Comparison of ENCODE assay signal across 9 cellular contexts in the genomic region with DNA sequence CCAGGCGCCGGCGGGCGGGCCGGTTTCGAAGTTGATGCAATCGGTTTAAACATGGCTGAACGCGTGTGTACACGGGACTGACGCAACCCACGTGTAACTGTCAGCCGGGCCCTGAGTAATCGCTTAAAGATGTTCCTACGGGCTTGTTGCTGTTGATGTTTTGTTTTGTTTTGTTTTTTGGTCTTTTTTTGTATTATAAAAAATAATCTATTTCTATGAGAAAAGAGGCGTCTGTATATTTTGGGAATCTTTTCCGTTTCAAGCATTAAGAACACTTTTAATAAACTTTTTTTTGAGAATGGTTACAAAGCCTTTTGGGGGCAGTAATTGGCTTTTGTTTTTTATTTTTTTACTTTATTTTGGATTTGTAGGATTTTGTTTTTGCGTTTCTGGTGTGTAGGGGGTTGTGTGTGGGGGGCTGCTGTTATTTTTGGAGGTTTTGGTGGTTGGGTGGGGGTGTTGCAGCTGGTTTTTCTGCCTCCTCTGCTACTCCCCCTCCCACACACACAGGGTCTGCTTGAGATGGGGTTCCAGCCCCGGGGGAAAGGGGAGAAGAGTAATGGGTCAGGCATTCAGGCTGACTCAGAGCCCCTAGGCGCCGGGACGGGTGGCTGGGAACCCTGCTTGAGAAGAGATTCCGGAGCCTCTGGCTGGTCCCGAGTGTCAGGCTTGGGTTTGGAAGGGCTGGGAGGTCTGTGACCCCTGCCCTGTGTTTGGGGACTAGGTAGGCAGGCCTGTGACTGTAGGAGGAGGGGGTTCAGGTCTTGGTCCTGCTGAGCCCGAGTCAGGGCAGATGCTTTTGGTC. TPM values are rescaled to one million over a fixed set of nuclear protein-coding genes. Genes with fewer than 3 reads are reported as not detected.
A peak's percentile ranks its signal among the peaks of the same experiment; 100 is the strongest.
DNase-seq lines count a peak whose midpoint lies in the region; ATAC-seq, FAIRE-seq and TF ChIP-seq lines count a peak whose summit lies in the region.
"Had no signal": no experiment of that assay in that cellular context is flagged by ENCODE, and none has a peak within 500 bp of the region (broad histone marks: within the 10 kb centered on the region; RNA-seq: fewer than 3 reads in every experiment).

No MANE protein-coding gene starts in this region.

- peak in 1 of 2 experiments; percentile 82; a peak in 3 of 4 replicates for TF ChIP-seq EP300 in HepG2 (IDR thresholded peaks at IDR 0.05; ENCODE audit: low read depth in 2 of 2, low read length in 2 of 2)
- peak; percentile 77; the same call in 1 of the 2 replicates for TF ChIP-seq EP300 in HepG2 (CRISPR knock-in tag; IDR thresholded peaks at IDR 0.05; ENCODE audit: borderline replicate concordance)

- H3K4me3 ChIP-seq in coronary artery = peak overlapping the region; percentile 89
- H3K4me3 ChIP-seq in HepG2 (replicated peaks in 1 of 3; ENCODE audit: insufficient read depth in 1 of 3, low read depth in 2 of 3, low read length in 3 of 3) = peak overlapping the region; percentile 80 to 99 (median 95)

- H4K20me1 ChIP-seq in HepG2 (ENCODE audit: insufficient read depth, low read length) = peaks cover 35% of the 10 kb centered on the region

- peak overlapping the region; percentile 100 for H3K4me2 ChIP-seq in HepG2 (ENCODE audit: low read depth, low read length)

- DNase-seq in DMS 273 treated with DMSO at 0.1 percent for 48 hours (lab: John Stamatoyannopoulos, UW) = peak; percentile 58
- DNase-seq in NCI-H446 (lab: John Stamatoyannopoulos, UW) = peak; percentile 79 to 87
- peak; percentile 91 for DNase-seq in activated CD4-positive, alpha-beta T cell treated with anti-CD3 and anti-CD28 coated beads for 48 hours
- DNase-seq in coronary artery (ENCODE audit: low spot score) = peak; percentile 90
- DNase-seq in HepG2 (ENCODE audit: low spot score) = peak; percentile 92
- DNase-seq in stimulated activated CD4-positive, alpha-beta T cell treated with anti-CD3 and anti-CD28 coated beads, Interleukin-4, amount 100 ng/mL, for 4 hours = peak; percentile 76 to 87

- peaks cover 1 to 14% of the 10 kb centered on the region in 2 experiments; a peak in 2 of 5 replicates for H3K36me3 ChIP-seq in HepG2 (replicated peaks in 1 of 2; ENCODE audit: control insufficient read depth in 1 of 2, insufficient read depth in 2 of 2, low read length in 2 of 2)

- intact Hi-C loops in HepG2 (cut with micrococcal nuclease; ENCODE audit: unreplicated experiment) = loop anchor here (5.0 to 10.0 kb wide), 2 partner anchors 52 to 205 kb away; no protein-coding TSS in a partner anchor

- TSS peak; percentile 59 for BruUV-seq in HepG2 (replicated peaks; lab: Mats Ljungman, UMichigan)

- CTCF ChIA-PET in HepG2 (lab: Yijun Ruan, JAX; ENCODE audit: low intra/inter-chr PET ratio, low total read pairs) = no interaction called here

- in situ Hi-C loops in HepG2 (cut with HindIII; ENCODE audit: extremely low pct_ligation_motif_present, low pct_unique_long_range_greater_than_20kb) = loop anchor here (5.0 kb wide), 1 partner anchor 80 kb away; no protein-coding TSS in a partner anchor

- H3K4me1 ChIP-seq in HepG2 (ENCODE audit: insufficient read depth, low read length) = peaks cover 64% of the 10 kb centered on the region

- no peak overlapping the region for H2AFZ ChIP-seq in HepG2 (ENCODE audit: low read length)

- peak; percentile 28 for FAIRE-seq in HepG2 (lab: Jason Lieb, UNC)
- FAIRE-seq: colon had no signal

- H3K27ac ChIP-seq in coronary artery = peak overlapping the region; percentile 99
- H3K27ac ChIP-seq in HepG2 (ENCODE audit: extremely low read length, insufficient read depth, low read length) = peak overlapping the region; percentile 79

- no peak for TF ChIP-seq POLR2A in HepG2 (IDR thresholded peaks at IDR 0.05; ENCODE audit: insufficient read depth in 1 of 2, low read depth in 2 of 2, low read length in 2 of 2)

- H3K27me3 ChIP-seq in HepG2 (ENCODE audit: control insufficient read depth in 1 of 2, insufficient read depth in 2 of 2, low read length in 2 of 2) = no peaks in the 10 kb centered on the region; a peak in 2 of 5 replicates

- no peak for TF ChIP-seq CTCF in coronary artery (IDR thresholded peaks at IDR 0.05)
- no peak for TF ChIP-seq CTCF in HepG2 (CRISPR knock-in tag; IDR thresholded peaks at IDR 0.05)

- peak overlapping the region; percentile 97 for H3K9ac ChIP-seq in HepG2 (ENCODE audit: insufficient read depth, low read depth, low read length)

- ATAC-seq in HG02938 (IDR thresholded peaks at IDR 0.05; ENCODE audit: unreplicated experiment) (peak; percentile 44), HepG2 (no peak), HG03025 (IDR thresholded peaks at IDR 0.05; ENCODE audit: low FRiP score, unreplicated experiment) (no peak)

- no peaks in the 10 kb centered on the region for H3K9me3 ChIP-seq in HepG2 (ENCODE audit: low read length)

- WGBS in HepG2 (ENCODE audit: low lambda C conversion rate) = 2% methylated on average over 25 of the region's 25 CpGs

- TF ChIP-seq RAD21 in HepG2 (CRISPR knock-in tag; IDR thresholded peaks at IDR 0.05) = peak; percentile 12; the same call in 1 of the 2 replicates

- POLR2A ChIA-PET in HepG2 (lab: Yijun Ruan, JAX) = interaction anchor here (0.7 to 6.3 kb wide), 15 partner anchors 20 to 277 kb away, joined by 3 to 98 read pairs (median 25); no protein-coding TSS in a partner anchor

- peaks cover 25% of the 10 kb centered on the region for H3K79me2 ChIP-seq in HepG2 (ENCODE audit: insufficient read depth, low read length)

TF ChIP-seq in HepG2, 621 proteins besides CTCF, POLR2A, EP300 and RAD21 (continues in another document):
- TF ChIP-seq TEAD3 (CRISPR knock-in tag; optimal IDR thresholded peaks at IDR 0.05; ENCODE audit: borderline replicate concordance) = peak; percentile 28
- TF ChIP-seq IKZF5 (CRISPR knock-in tag; IDR thresholded peaks at IDR 0.05) = peak; percentile 76; the same call in 1 of the 2 replicates
- TF ChIP-seq ZNF24 (IDR thresholded peaks at IDR 0.05) = peak; percentile 74; the same call in 1 of the 2 replicates
- TF ChIP-seq SAP130 (CRISPR knock-in tag; IDR thresholded peaks at IDR 0.05; ENCODE audit: low read depth) = peak; percentile 99

RNA-seq across cellular contexts. Expression of gene CEBPB, which starts 1.9 kb away (rescaled TPM):
- 12.1 and 18.5 TPM in 2 replicates for total RNA-seq in HepG2 (2016; rRNA removed; fragmentation: Illumina TruSeq; extraction: Trizol)
- total RNA-seq in HepG2 (2016; cell fraction: cytosol; rRNA removed; fragmentation: Illumina TruSeq; extraction: Trizol; ENCODE audit: low read depth) = 9.1 and 9.9 TPM in 2 replicates
- 11.0 and 17.4 TPM in 2 replicates for total RNA-seq in HepG2 (2016; cell fraction: insoluble cytoplasmic fraction; rRNA removed; fragmentation: Illumina TruSeq; extraction: Trizol)
- total RNA-seq in HepG2 (2016; cell fraction: membrane; rRNA removed; fragmentation: Illumina TruSeq; extraction: Trizol) = 19.9 and 21.0 TPM in 2 replicates
- total RNA-seq in HepG2 (2016; cell fraction: nucleus; rRNA removed; fragmentation: Illumina TruSeq; extraction: Trizol) = 8.1 and 9.8 TPM in 2 replicates
- polyA plus RNA-seq in HepG2 (2011; rRNA removed) = 28.2 and 43.0 TPM in 2 replicates
- polyA plus RNA-seq in HepG2 (2011; cell fraction: cytosol; rRNA removed) = 31.3 and 41.1 TPM in 2 replicates
- polyA plus RNA-seq in HepG2 (2011; cell fraction: nucleus; rRNA removed) = 47.8 and 49.8 TPM in 2 replicates
- 33.9 and 49.4 TPM in 2 replicates for polyA plus RNA-seq in HepG2 (2012)
- polyA plus RNA-seq in HepG2 (2016; cell fraction: cytosol; fragmentation: Illumina TruSeq; extraction: Trizol; ENCODE audit: low read depth) = 8.7 and 9.3 TPM in 2 replicates
- polyA plus RNA-seq in HepG2 (2016; cell fraction: insoluble cytoplasmic fraction; fragmentation: Illumina TruSeq; extraction: Trizol; ENCODE audit: low read depth) = 24.7 and 26.6 TPM in 2 replicates
- 16.8 and 19.0 TPM in 2 replicates for polyA plus RNA-seq in HepG2 (2016; cell fraction: membrane; fragmentation: Illumina TruSeq; extraction: Trizol; ENCODE audit: low read depth)
- 21.1 and 24.6 TPM in 2 replicates for polyA plus RNA-seq in HepG2 (2016; cell fraction: nucleus; fragmentation: Illumina TruSeq; extraction: Trizol; ENCODE audit: insufficient read depth, low read depth)
- 12.1 and 28.5 TPM in 2 replicates for polyA minus RNA-seq in HepG2 (2011; rRNA and poly(A)+ RNA removed; ENCODE audit: low replicate concordance)
- 56.9 and 63.6 TPM in 2 replicates for polyA minus RNA-seq in HepG2 (2011; cell fraction: cytosol; rRNA and poly(A)+ RNA removed)
- polyA minus RNA-seq in HepG2 (2011; cell fraction: nucleus; rRNA and poly(A)+ RNA removed) = 21.4 and 26.7 TPM in 2 replicates

RNA-seq across cellular contexts. Expression of gene PEDS1, which starts 39.0 kb away (rescaled TPM):
- 21.4 and 30.5 TPM in 2 replicates for total RNA-seq in HepG2 (2016; rRNA removed; fragmentation: Illumina TruSeq; extraction: Trizol)
- total RNA-seq in HepG2 (2016; cell fraction: cytosol; rRNA removed; fragmentation: Illumina TruSeq; extraction: Trizol; ENCODE audit: low read depth) = 17.9 and 19.8 TPM in 2 replicates
- total RNA-seq in HepG2 (2016; cell fraction: insoluble cytoplasmic fraction; rRNA removed; fragmentation: Illumina TruSeq; extraction: Trizol) = 16.4 and 29.4 TPM in 2 replicates
- total RNA-seq in HepG2 (2016; cell fraction: membrane; rRNA removed; fragmentation: Illumina TruSeq; extraction: Trizol) = 40.2 and 46.0 TPM in 2 replicates
- 19.8 and 24.1 TPM in 2 replicates for total RNA-seq in HepG2 (2016; cell fraction: nucleus; rRNA removed; fragmentation: Illumina TruSeq; extraction: Trizol)
- 93.9 and 105 TPM in 2 replicates for polyA plus RNA-seq in HepG2 (2011; rRNA removed)
- polyA plus RNA-seq in HepG2 (2011; cell fraction: cytosol; rRNA removed) = 58.6 and 81.5 TPM in 2 replicates
- 45.3 and 46.9 TPM in 2 replicates for polyA plus RNA-seq in HepG2 (2011; cell fraction: nucleus; rRNA removed)
- polyA plus RNA-seq in HepG2 (2012) = 29.0 and 44.1 TPM in 2 replicates
- 31.6 and 35.7 TPM in 2 replicates for polyA plus RNA-seq in HepG2 (2016; cell fraction: cytosol; fragmentation: Illumina TruSeq; extraction: Trizol; ENCODE audit: low read depth)
- polyA plus RNA-seq in HepG2 (2016; cell fraction: insoluble cytoplasmic fraction; fragmentation: Illumina TruSeq; extraction: Trizol; ENCODE audit: low read depth) = 33.1 and 37.1 TPM in 2 replicates
- polyA plus RNA-seq in HepG2 (2016; cell fraction: membrane; fragmentation: Illumina TruSeq; extraction: Trizol; ENCODE audit: low read depth) = 65.7 and 67.3 TPM in 2 replicates
- polyA plus RNA-seq in HepG2 (2016; cell fraction: nucleus; fragmentation: Illumina TruSeq; extraction: Trizol; ENCODE audit: insufficient read depth, low read depth) = 60.4 and 64.9 TPM in 2 replicates
- 171 and 190 TPM in 2 replicates for polyA minus RNA-seq in HepG2 (2011; rRNA and poly(A)+ RNA removed; ENCODE audit: low replicate concordance)
- 44.9 and 49.0 TPM in 2 replicates for polyA minus RNA-seq in HepG2 (2011; cell fraction: cytosol; rRNA and poly(A)+ RNA removed)
- 12.5 and 14.5 TPM in 2 replicates for polyA minus RNA-seq in HepG2 (2011; cell fraction: nucleus; rRNA and poly(A)+ RNA removed)
